ENCODE assay signal across 1 cellular context in the genomic region with DNA sequence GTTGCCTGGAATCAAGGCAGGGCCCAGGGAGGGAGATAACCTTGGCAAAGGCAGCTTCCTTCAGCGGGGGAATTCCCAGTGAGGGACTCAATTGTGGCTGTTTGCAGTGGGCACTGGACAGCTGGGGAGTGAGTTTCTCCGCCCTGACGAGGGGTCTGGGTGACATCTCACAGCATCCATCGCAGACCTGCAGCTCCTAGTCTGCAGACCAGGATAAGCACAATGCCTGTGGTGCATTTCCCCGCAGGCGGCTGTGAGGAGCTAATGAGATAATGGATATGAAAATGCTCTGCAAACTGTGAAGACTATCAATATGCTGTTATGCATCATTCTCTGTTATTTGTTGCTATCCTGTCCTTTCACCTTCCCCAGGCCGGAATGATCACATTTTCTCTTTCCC.
TF ChIP-seq lines count a peak whose summit lies in the region.

No MANE protein-coding gene starts in this region.

TF ChIP-seq in H1, 55 proteins besides CTCF, POLR2A, EP300 and RAD21 (continued from another document):
- TF ChIP-seq, protein P1, sequence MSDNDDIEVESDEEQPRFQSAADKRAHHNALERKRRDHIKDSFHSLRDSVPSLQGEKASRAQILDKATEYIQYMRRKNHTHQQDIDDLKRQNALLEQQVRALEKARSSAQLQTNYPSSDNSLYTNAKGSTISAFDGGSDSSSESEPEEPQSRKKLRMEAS (IDR thresholded peaks at IDR 0.05): no peak
- TF ChIP-seq SUZ12 (IDR thresholded peaks at IDR 0.05; ENCODE audit: low read length) (no peak), MAFK (IDR thresholded peaks at IDR 0.05; ENCODE audit: low read depth, low read length) (no peak), SP4 (IDR thresholded peaks at IDR 0.05; ENCODE audit: low read length) (no peak), KDM4A (IDR thresholded peaks at IDR 0.05; ENCODE audit: low read depth, low read length, severe bottlenecking) (no peak)
